24 cellular contexts compared by ENCODE assay signal in the genomic region with DNA sequence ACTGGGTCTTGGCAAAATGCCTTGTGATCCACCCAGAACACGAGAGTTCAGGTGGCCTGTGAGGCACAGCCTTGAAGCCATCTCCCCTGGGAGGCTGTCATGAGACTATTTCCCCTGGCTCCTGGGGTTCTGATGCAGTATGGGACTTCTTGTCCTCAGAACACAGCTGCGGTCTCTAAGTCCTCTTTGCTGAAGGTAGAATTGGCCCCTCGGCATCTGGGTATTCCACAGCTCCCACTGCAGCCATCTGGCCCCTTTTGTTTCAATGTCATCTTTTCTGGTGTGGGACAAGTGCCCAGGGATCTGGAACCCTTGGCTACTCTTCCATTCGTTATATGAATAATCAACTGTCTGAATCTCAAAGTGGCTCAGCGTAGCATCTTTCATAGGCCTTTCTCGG. TPM values are rescaled to one million over a fixed set of nuclear protein-coding genes. Genes with fewer than 3 reads are reported as not detected.
DNase-seq lines count a peak whose midpoint lies in the region; ATAC-seq, FAIRE-seq and TF ChIP-seq lines count a peak whose summit lies in the region.
"Had no signal": no experiment of that assay in that cellular context is flagged by ENCODE, and none has a peak within 500 bp of the region (broad histone marks: within the 10 kb centered on the region; RNA-seq: fewer than 3 reads in every experiment).

No MANE protein-coding gene starts in this region.

- no peaks in the 10 kb centered on the region for H3K79me2 ChIP-seq in mesendoderm (ENCODE audit: control insufficient read depth, insufficient read depth, low read length)

- H3K27ac ChIP-seq in BLaER1 (no peak overlapping the region), HEK293 (ENCODE audit: extremely low read depth, low read depth, low read length) (no peak overlapping the region), mesendoderm (ENCODE audit: low read depth, low read length) (no peak overlapping the region)
- H3K27ac ChIP-seq: A549 had no signal

- H3K23ac ChIP-seq in mesendoderm (ENCODE audit: low read length), result no peak overlapping the region

- no peak overlapping the region for H3K18ac ChIP-seq in mesendoderm (ENCODE audit: low read length)

- H2BK120ac ChIP-seq in mesendoderm (ENCODE audit: low read depth, low read length), result no peak overlapping the region

- H3K27me3 ChIP-seq in BLaER1 (no peaks in the 10 kb centered on the region), mesendoderm (ENCODE audit: insufficient read depth, low read length, poor library complexity) (no peaks in the 10 kb centered on the region)

- H3K9me3 ChIP-seq in BLaER1, result no peaks in the 10 kb centered on the region
- no peaks in the 10 kb centered on the region for H3K9me3 ChIP-seq in HEK293 (ENCODE audit: control insufficient read depth, insufficient read depth, low read depth, low read length)
- H3K9me3 ChIP-seq: A549 had no signal

- H3K9me3 Mint-ChIP-seq in stimulated activated memory B cell treated with anti-CD40 and anti-IgM and Interleukin-4, amounts not matched to agents 10 μg/mL and 1 μg/mL and 100 μg/mL, for 72 hours, result no peaks in the 10 kb centered on the region
- H3K9me3 Mint-ChIP-seq: T-cell had no signal

- CTCF ChIA-PET in HEK293 (lab: Yijun Ruan, JAX), result interaction anchor here (0.6 to 2.1 kb wide), 11 partner anchors 9 to 461 kb away, joined by 3 to 16 read pairs (median 5); a partner anchor contains a TSS

- peaks cover 62% of the 10 kb centered on the region for H3K4me1 ChIP-seq in BLaER1
- no peaks in the 10 kb centered on the region for H3K4me1 ChIP-seq in HEK293 (ENCODE audit: control insufficient read depth, insufficient read depth, low read length)
- peaks cover 2% of the 10 kb centered on the region for H3K4me1 ChIP-seq in mesendoderm (ENCODE audit: control insufficient read depth, low read depth, low read length)
- H3K4me1 ChIP-seq: A549 had no signal

- no peak overlapping the region for H3K4ac ChIP-seq in mesendoderm (ENCODE audit: low read depth, low read length)

- no peak overlapping the region for H3K4me3 Mint-ChIP-seq in stimulated activated memory B cell treated with anti-CD40 and anti-IgM and Interleukin-4, amounts not matched to agents 10 μg/mL and 1 μg/mL and 100 μg/mL, for 72 hours
- H3K4me3 Mint-ChIP-seq: T-cell had no signal

- H3K4me3 ChIP-seq in BLaER1 (no peak overlapping the region), HEK293 (ENCODE audit: low read depth, low read length) (no peak overlapping the region), mesendoderm (ENCODE audit: low read length) (no peak overlapping the region), foreskin fibroblast (ENCODE audit: low read depth in 1 of 2, low read length in 2 of 2) (no peak overlapping the region)
- H3K4me3 ChIP-seq: A549 had no signal

- H2AK5ac ChIP-seq in mesendoderm (ENCODE audit: low read length), result peak overlapping the region; percentile 9

- no CpG with 5 or more reads among the region's 6 CpGs for WGBS in mesendoderm (ENCODE audit: extremely low coverage, insufficient coverage, low lambda C conversion rate)

- in situ Hi-C loops in GM13977 (cut with MboI; ENCODE audit: low pct_unique_long_range_greater_than_20kb, low sequenced_read_pairs, unreplicated experiment), result loop anchor here (10.0 kb wide), 1 partner anchor 56 kb away; no protein-coding TSS in a partner anchor

- H3K27me3 Mint-ChIP-seq in stimulated activated memory B cell treated with anti-CD40 and anti-IgM and Interleukin-4, amounts not matched to agents 10 μg/mL and 1 μg/mL and 100 μg/mL, for 72 hours, result no peaks in the 10 kb centered on the region

- H3K4me2 ChIP-seq in BLaER1, result peak overlapping the region; percentile 40
- H3K4me2 ChIP-seq in mesendoderm (ENCODE audit: low read length), result no peak overlapping the region
- H3K4me2 ChIP-seq: A549 had no signal

- H2BK5ac ChIP-seq in mesendoderm (ENCODE audit: low read length), result no peak overlapping the region

- DNase-seq in mesendoderm (no peak), foreskin fibroblast (no peak), RCC 7860 (ENCODE audit: low spot score) (no peak), GM13977 (ENCODE audit: low spot score) (no peak)
- DNase-seq: DMS53, GOT3, HCEC 1CT, IMR-90, NCI-H1092, NCI-H1436, NCI-H187, NCI-H2171 treated with DMSO at 0.1 percent for 48 hours, NCI-H345, NCI-H510A treated with DMSO at 0.1 percent for 48 hours, PC-3, RPMI8226, SHP77, T-cell had no signal

- no peak overlapping the region for H4K8ac ChIP-seq in mesendoderm (ENCODE audit: low read depth, low read length)

- H3K36me3 Mint-ChIP-seq in stimulated activated memory B cell treated with anti-CD40 and anti-IgM and Interleukin-4, amounts not matched to agents 10 μg/mL and 1 μg/mL and 100 μg/mL, for 72 hours, result peaks cover 15% of the 10 kb centered on the region
- H3K36me3 Mint-ChIP-seq: T-cell had no signal

- H3K36me3 ChIP-seq in BLaER1 (no peaks in the 10 kb centered on the region), HEK293 (ENCODE audit: control insufficient read depth in 2 of 2, insufficient read depth in 1 of 2, low read length in 2 of 2) (no peaks in the 10 kb centered on the region), mesendoderm (ENCODE audit: control insufficient read depth, insufficient read depth, low read length) (no peaks in the 10 kb centered on the region)

- no peak for TF ChIP-seq CTCF in HEK293 (tag by site-specific recombination; IDR thresholded peaks at IDR 0.05)
- no peak for TF ChIP-seq CTCF in foreskin fibroblast (IDR thresholded peaks at IDR 0.05; ENCODE audit: low read depth, low read length)
- no peak for TF ChIP-seq CTCF in GM13977 (IDR thresholded peaks at IDR 0.05; ENCODE audit: extremely low read depth, insufficient read depth, missing control alignments)

- no peak overlapping the region for H3K56ac ChIP-seq in mesendoderm (ENCODE audit: low read length)

- H3K9ac ChIP-seq in BLaER1 (no peak overlapping the region), mesendoderm (ENCODE audit: low read length) (no peak overlapping the region)

- H4K20me1 ChIP-seq in BLaER1, result no peaks in the 10 kb centered on the region

- no peaks in the 10 kb centered on the region for H3K79me1 ChIP-seq in mesendoderm (ENCODE audit: low read length)

- no peak overlapping the region for H2BK15ac ChIP-seq in mesendoderm (replicated peaks; ENCODE audit: low read depth)

- FAIRE-seq in RCC 7860 (lab: Jason Lieb, UNC), result no peak
- FAIRE-seq: A549, D721Med, G401.6 had no signal

- peaks cover 92% of the 10 kb centered on the region for H3K4me1 Mint-ChIP-seq in stimulated activated memory B cell treated with anti-CD40 and anti-IgM and Interleukin-4, amounts not matched to agents 10 μg/mL and 1 μg/mL and 100 μg/mL, for 72 hours

- H4K5ac ChIP-seq in mesendoderm (ENCODE audit: low read length), result no peak overlapping the region

- H3K27ac Mint-ChIP-seq in stimulated activated memory B cell treated with anti-CD40 and anti-IgM and Interleukin-4, amounts not matched to agents 10 μg/mL and 1 μg/mL and 100 μg/mL, for 72 hours, result peak overlapping the region; percentile 88
- H3K27ac Mint-ChIP-seq: T-cell had no signal

- POLR2A ChIA-PET in HEK293 (lab: Yijun Ruan, JAX), result no interaction called here

- ATAC-seq in stimulated activated memory B cell treated with anti-CD40 and anti-IgM and Interleukin-4, amounts not matched to agents 10 μg/mL and 1 μg/mL and 100 μg/mL, for 72 hours, result no peak
- ATAC-seq: PC-3, T-cell had no signal

TF ChIP-seq in HEK293, 187 proteins besides CTCF, POLR2A, EP300 and RAD21:
- TF ChIP-seq, protein P1, sequence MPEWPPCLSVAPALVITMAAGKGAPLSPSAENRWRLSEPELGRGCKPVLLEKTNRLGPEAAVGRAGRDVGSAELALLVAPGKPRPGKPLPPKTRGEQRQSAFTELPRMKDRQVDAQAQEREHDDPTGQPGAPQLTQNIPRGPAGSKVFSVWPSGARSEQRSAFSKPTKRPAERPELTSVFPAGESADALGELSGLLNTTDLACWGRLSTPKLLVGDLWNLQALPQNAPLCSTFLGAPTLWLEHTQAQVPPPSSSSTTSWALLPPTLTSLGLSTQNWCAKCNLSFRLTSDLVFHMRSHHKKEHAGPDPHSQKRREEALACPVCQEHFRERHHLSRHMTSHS (tag by site-specific recombination; IDR thresholded peaks at IDR 0.05), result no peak
- TF ChIP-seq ZNF768 (tag by site-specific recombination; IDR thresholded peaks at IDR 0.05) (no peak), ZNF555 (tag by site-specific recombination; conservative IDR thresholded peaks at IDR 0.05) (no peak), ZNF133 (tag by site-specific recombination; IDR thresholded peaks at IDR 0.05) (peak; percentile 52; the same call in 1 of the 2 replicates), ZNF266 (tag by site-specific recombination; IDR thresholded peaks at IDR 0.05; ENCODE audit: low read depth) (no peak), ZNF621 (tag by site-specific recombination; IDR thresholded peaks at IDR 0.05) (no peak), ZNF138 (tag by site-specific recombination; IDR thresholded peaks at IDR 0.05; ENCODE audit: borderline replicate concordance) (no peak)

RNA-seq across cellular contexts. Expression of a gene that starts 17.0 kb away (rescaled TPM):
- polyA plus RNA-seq in mesendoderm (2013, experiment 1 of 2), result 0.07 TPM
- 0.03 TPM for polyA plus RNA-seq in mesendoderm (2013, experiment 2 of 2)
- polyA plus RNA-seq: IMR-90 had no signal

RNA-seq across cellular contexts. Expression of a gene that starts 39.9 kb away (rescaled TPM):
- 0.06 TPM for polyA plus RNA-seq in mesendoderm (2013, experiment 1 of 2)
- 0.07 TPM for polyA plus RNA-seq in mesendoderm (2013, experiment 2 of 2)
- polyA plus RNA-seq: IMR-90 had no signal
